In the genomic region with DNA sequence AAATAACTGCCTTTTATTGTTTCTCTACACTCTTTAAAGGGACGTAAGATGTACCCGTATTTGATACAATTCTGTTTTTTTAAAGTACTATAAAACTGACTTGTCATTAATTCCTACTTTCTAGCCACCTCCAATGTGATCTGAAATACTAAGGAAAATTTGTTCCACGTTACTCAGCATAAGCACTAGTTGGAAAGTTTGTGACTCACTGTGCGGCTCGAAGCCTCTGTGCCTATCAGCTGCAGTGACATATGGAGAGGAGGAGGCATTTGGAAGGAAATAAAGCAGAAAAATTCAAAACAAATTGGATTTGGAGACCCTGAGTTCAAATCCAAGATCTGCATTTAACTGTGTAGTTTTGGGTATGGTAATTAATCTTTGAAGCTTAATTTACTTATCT, we compare ENCODE assay signal across 32 cellular contexts.
"Had no signal": no experiment of that assay in that cellular context is flagged by ENCODE, and none has a peak within 500 bp of the region (broad histone marks: within the 10 kb centered on the region; RNA-seq: fewer than 3 reads in every experiment).

No MANE protein-coding gene starts in this region.

- H3K9me3 Mint-ChIP-seq: activated naive CD4-positive, alpha-beta T cell treated with anti-CD3 and anti-CD28 coated beads for 36 hours had no signal

- H3K27me3 Mint-ChIP-seq: activated naive CD4-positive, alpha-beta T cell treated with anti-CD3 and anti-CD28 coated beads, Interleukin-2, amount 10 ng/mL, durations not matched to agents 7 days and 5 days; activated naive CD4-positive, alpha-beta T cell treated with anti-CD3 and anti-CD28 coated beads, Interleukin-2, amount 50 U/mL, for 24 hours; activated naive CD8-positive, alpha-beta T cell; activated naive CD8-positive, alpha-beta T cell treated with anti-CD3 and anti-CD28 coated beads for 36 hours; activated naive CD8-positive, alpha-beta T cell treated with anti-CD3 and anti-CD28 coated beads, Interleukin-2, amount 10 ng/mL, durations not matched to agents 7 days and 5 days; activated naive CD8-positive, alpha-beta T cell treated with anti-CD3 and anti-CD28 coated beads, Interleukin-2, amount 50 U/mL, for 24 hours; activated T-cell treated with anti-CD3 and anti-CD28 coated beads, Interleukin-2, amount 50 U/mL, for 24 hours; activated T-helper 17 cell treated with anti-CD3 and anti-CD28 coated beads, Interleukin-2, amount 50 U/mL, for 72 hours; brain; central memory CD8-positive, alpha-beta T cell had no signal

- DNase-seq: activated effector memory CD4-positive, alpha-beta T cell treated with anti-CD3 and anti-CD28 coated beads, Interleukin-2, amount 50 U/mL, for 16 hours; activated effector memory CD4-positive, alpha-beta T cell treated with Interleukin-2 at 50 U/mL for 16 hours; activated gamma-delta T cell; activated gamma-delta T cell treated with Interleukin-2 at 50 U/mL for 16 hours; activated naive CD4-positive, alpha-beta T cell; activated naive CD4-positive, alpha-beta T cell treated with anti-CD3 and anti-CD28 coated beads for 36 hours; activated naive CD4-positive, alpha-beta T cell treated with anti-CD3 and anti-CD28 coated beads, Interleukin-2, amount 10 ng/mL, durations not matched to agents 7 days and 5 days; activated naive CD4-positive, alpha-beta T cell treated with anti-CD3 and anti-CD28 coated beads, Interleukin-2, amount 50 U/mL, for 16 hours; activated naive CD4-positive, alpha-beta T cell treated with Interleukin-2 at 50 U/mL for 16 hours; activated naive CD8-positive, alpha-beta T cell treated with anti-CD3 and anti-CD28 coated beads for 36 hours; activated naive CD8-positive, alpha-beta T cell treated with anti-CD3 and anti-CD28 coated beads, Interleukin-2, amount 10 ng/mL, durations not matched to agents 7 days and 5 days; activated naive CD8-positive, alpha-beta T cell treated with anti-CD3 and anti-CD28 coated beads, Interleukin-2, amount 50 U/mL, for 24 hours; activated T-cell treated with anti-CD3 and anti-CD28 coated beads, Interleukin-2, amount 50 U/mL, for 1 hour; activated T-cell treated with anti-CD3 and anti-CD28 coated beads, Interleukin-2, amount 50 U/mL, for 24 hours; activated T-cell treated with anti-CD3 and anti-CD28 coated beads, Interleukin-2, amount 50 U/mL, for 4 hours; activated T-cell treated with anti-CD3 and anti-CD28 coated beads, Interleukin-2, amount 50 U/mL, for 48 hours; activated T-cell treated with anti-CD3 and anti-CD28 coated beads, Interleukin-2, amount 50 U/mL, for 72 hours; adrenal gland; amniotic stem cell; aorta; body of pancreas; brain microvascular endothelial cell; central memory CD4-positive, alpha-beta T cell; cerebellar nuclear complex had no signal

- H3K27ac Mint-ChIP-seq: activated naive CD4-positive, alpha-beta T cell treated with anti-CD3 and anti-CD28 coated beads for 36 hours; activated naive CD4-positive, alpha-beta T cell treated with anti-CD3 and anti-CD28 coated beads, Interleukin-2, amount 10 ng/mL, durations not matched to agents 7 days and 5 days; activated naive CD4-positive, alpha-beta T cell treated with anti-CD3 and anti-CD28 coated beads, Interleukin-2, amount 50 U/mL, for 24 hours; activated naive CD4-positive, alpha-beta T cell treated with anti-CD3 and anti-CD28 coated beads, Interleukin-2, amount 50 U/mL, for 72 hours; activated naive CD8-positive, alpha-beta T cell; activated naive CD8-positive, alpha-beta T cell treated with anti-CD3 and anti-CD28 coated beads for 36 hours; activated naive CD8-positive, alpha-beta T cell treated with anti-CD3 and anti-CD28 coated beads, Interleukin-2, amount 10 ng/mL, durations not matched to agents 7 days and 5 days; activated naive CD8-positive, alpha-beta T cell treated with anti-CD3 and anti-CD28 coated beads, Interleukin-2, amount 50 U/mL, for 24 hours; activated T-cell treated with anti-CD3 and anti-CD28 coated beads, Interleukin-2, amount 50 U/mL, for 24 hours; activated T-cell treated with anti-CD3 and anti-CD28 coated beads, Interleukin-2, amount 50 U/mL, for 72 hours; activated T-helper 1 cell treated with anti-CD3 and anti-CD28 coated beads, Interleukin-12 subunit alpha, Interleukin-12 subunit beta, Interleukin-2, Interleukin-4 antibody, amounts not matched to agents 30 ng/mL and 10 ng/mL and 1 ng/mL, durations not matched to agents 14 hours and 24 hours and 36 hours; activated T-helper 17 cell treated with anti-CD3 and anti-CD28 coated beads, Interleukin-2, amount 50 U/mL, for 72 hours; activated T-helper 2 cell treated with anti-CD3 and anti-CD28 coated beads, Interferon-gamma antibody, Interleukin-2, Interleukin-4, amounts not matched to agents 10 μg/mL and 5 μg/mL and 100 μg/mL, durations not matched to agents 14 hours and 24 hours and 36 hours; brain had no signal

- H3K36me3 Mint-ChIP-seq: activated naive CD4-positive, alpha-beta T cell treated with anti-CD3 and anti-CD28 coated beads, Interleukin-2, amount 10 ng/mL, durations not matched to agents 7 days and 5 days; activated naive CD4-positive, alpha-beta T cell treated with anti-CD3 and anti-CD28 coated beads, Interleukin-2, amount 50 U/mL, for 24 hours; activated naive CD4-positive, alpha-beta T cell treated with anti-CD3 and anti-CD28 coated beads, Interleukin-2, amount 50 U/mL, for 72 hours; activated naive CD8-positive, alpha-beta T cell; activated naive CD8-positive, alpha-beta T cell treated with anti-CD3 and anti-CD28 coated beads for 36 hours; activated naive CD8-positive, alpha-beta T cell treated with anti-CD3 and anti-CD28 coated beads, Interleukin-2, amount 10 ng/mL, durations not matched to agents 7 days and 5 days; brain had no signal

- H3K4me1 Mint-ChIP-seq: activated naive CD4-positive, alpha-beta T cell treated with anti-CD3 and anti-CD28 coated beads, Interleukin-2, amount 10 ng/mL, durations not matched to agents 7 days and 5 days; activated naive CD4-positive, alpha-beta T cell treated with anti-CD3 and anti-CD28 coated beads, Interleukin-2, amount 50 U/mL, for 24 hours; activated naive CD8-positive, alpha-beta T cell treated with anti-CD3 and anti-CD28 coated beads for 36 hours; activated naive CD8-positive, alpha-beta T cell treated with anti-CD3 and anti-CD28 coated beads, Interleukin-2, amount 10 ng/mL, durations not matched to agents 7 days and 5 days; activated naive CD8-positive, alpha-beta T cell treated with anti-CD3 and anti-CD28 coated beads, Interleukin-2, amount 50 U/mL, for 24 hours; activated T-helper 17 cell treated with anti-CD3 and anti-CD28 coated beads, Interleukin-2, amount 50 U/mL, for 72 hours; central memory CD8-positive, alpha-beta T cell had no signal

- H3K4me3 Mint-ChIP-seq: activated naive CD4-positive, alpha-beta T cell treated with anti-CD3 and anti-CD28 coated beads for 36 hours; activated naive CD4-positive, alpha-beta T cell treated with anti-CD3 and anti-CD28 coated beads, Interleukin-2, amount 10 ng/mL, durations not matched to agents 7 days and 5 days; activated naive CD4-positive, alpha-beta T cell treated with anti-CD3 and anti-CD28 coated beads, Interleukin-2, amount 50 U/mL, for 24 hours; activated naive CD8-positive, alpha-beta T cell; activated naive CD8-positive, alpha-beta T cell treated with anti-CD3 and anti-CD28 coated beads for 36 hours; activated naive CD8-positive, alpha-beta T cell treated with anti-CD3 and anti-CD28 coated beads, Interleukin-2, amount 10 ng/mL, durations not matched to agents 7 days and 5 days; activated naive CD8-positive, alpha-beta T cell treated with anti-CD3 and anti-CD28 coated beads, Interleukin-2, amount 50 U/mL, for 24 hours; activated T-cell treated with anti-CD3 and anti-CD28 coated beads, Interleukin-2, amount 50 U/mL, for 24 hours; activated T-cell treated with anti-CD3 and anti-CD28 coated beads, Interleukin-2, amount 50 U/mL, for 4 hours; activated T-cell treated with anti-CD3 and anti-CD28 coated beads, Interleukin-2, amount 50 U/mL, for 72 hours; activated T-helper 1 cell treated with anti-CD3 and anti-CD28 coated beads, Interleukin-12 subunit alpha, Interleukin-12 subunit beta, Interleukin-2, Interleukin-4 antibody, amounts not matched to agents 30 ng/mL and 10 ng/mL and 1 ng/mL, durations not matched to agents 14 hours and 24 hours and 36 hours; activated T-helper 17 cell treated with anti-CD3 and anti-CD28 coated beads, Interleukin-2, amount 50 U/mL, for 72 hours; brain; central memory CD8-positive, alpha-beta T cell had no signal
